ENCODE assay signal across 15 cellular contexts in the genomic region with DNA sequence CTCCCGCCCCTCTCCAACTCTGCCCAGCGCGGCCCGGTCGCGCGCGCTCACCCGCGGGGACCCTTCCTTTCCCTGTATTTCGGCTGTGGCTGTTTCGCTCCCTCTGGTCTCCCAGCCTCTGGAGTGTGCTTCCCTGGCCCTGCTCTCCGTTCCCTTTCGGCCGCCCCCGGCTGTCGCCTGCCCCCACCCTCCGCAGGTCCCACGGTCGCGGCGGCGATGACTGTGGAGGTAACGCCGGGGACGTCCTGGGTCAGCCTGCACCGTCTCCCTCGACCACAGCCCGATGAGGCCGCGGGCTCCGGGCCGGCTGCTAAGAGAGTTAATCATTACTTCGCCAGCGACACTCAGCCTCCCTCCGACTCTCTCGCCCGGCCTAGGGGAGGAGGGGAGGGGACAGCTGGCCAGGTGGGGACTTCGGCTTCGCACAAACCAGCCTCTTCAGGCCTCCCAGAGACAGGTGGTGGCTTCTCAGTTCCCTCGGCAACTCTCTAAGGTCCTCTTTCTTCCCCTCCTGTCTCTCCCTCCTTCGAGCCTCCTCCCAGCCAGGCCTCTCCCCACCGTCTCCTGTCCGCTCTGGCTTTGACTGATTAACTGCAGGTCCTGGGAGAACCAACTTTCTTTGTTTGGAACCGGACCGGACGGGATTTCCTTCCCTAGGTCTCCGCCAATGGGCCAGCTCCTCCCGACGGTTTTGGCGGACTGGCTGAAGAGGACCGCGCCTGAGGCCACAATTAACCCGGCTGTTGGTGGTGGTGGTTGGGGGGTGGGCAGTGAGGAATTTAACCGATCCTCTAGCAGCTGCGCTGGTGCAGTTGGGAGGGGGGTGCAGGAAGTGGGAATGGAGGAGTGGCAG. TPM values are rescaled to one million over a fixed set of nuclear protein-coding genes. Genes with fewer than 3 reads are reported as not detected.
DNase-seq lines count a peak whose midpoint lies in the region; ATAC-seq and TF ChIP-seq lines count a peak whose summit lies in the region.
"Had no signal": no experiment of that assay in that cellular context is flagged by ENCODE, and none has a peak within 500 bp of the region (broad histone marks: within the 10 kb centered on the region; RNA-seq: fewer than 3 reads in every experiment).

No MANE protein-coding gene starts in this region.

- H3K9ac ChIP-seq in iPS-15b (ENCODE audit: low read depth, low read length), result no peak overlapping the region

- ATAC-seq in GM19438 (IDR thresholded peaks at IDR 0.05; ENCODE audit: low read depth, unreplicated experiment), result peak; percentile 76
- ATAC-seq: Right ventricle myocardium inferior had no signal

- peak overlapping the region; percentile 43 for H3K4me3 ChIP-seq in iPS-15b (ENCODE audit: low read depth, low read length)
- H3K4me3 ChIP-seq: right atrium auricular region had no signal

- no peaks in the 10 kb centered on the region for H3K9me3 ChIP-seq in iPS-15b (ENCODE audit: control insufficient read depth, insufficient read depth, low read length)
- H3K9me3 ChIP-seq: right atrium auricular region had no signal

- DNase-seq in NCI-H69 (lab: John Stamatoyannopoulos, UW) (peak; percentile 27), renal cortical epithelial cell (ENCODE audit: low read depth) (peak; percentile 81), GM10248 (ENCODE audit: extremely low spot score) (no peak)
- DNase-seq in activated CD8-positive, alpha-beta memory T cell treated with anti-CD3 and anti-CD28 coated beads, Interleukin-2, amount 50 U/mL, for 48 hours, result no peak
- no peak for DNase-seq in stimulated activated CD4-positive, alpha-beta T cell treated with anti-CD3 and anti-CD28 coated beads, Interleukin-2, amount 100 ng/mL, for 24 hours
- DNase-seq: activated CD4-positive, CD25-positive, alpha-beta regulatory T cell; activated gamma-delta T cell; DND-41; Kasumi-1 had no signal

- TF ChIP-seq CTCF in GM10248 (IDR thresholded peaks at IDR 0.05; ENCODE audit: control extremely low read depth, extremely low read depth, low read depth, missing control alignments), result no peak

- H3K27me3 ChIP-seq in iPS-15b (ENCODE audit: control insufficient read depth, insufficient read depth, low read length), result peaks cover 98% of the 10 kb centered on the region

- CTCF ChIA-PET in GM10248 (lab: Yijun Ruan, JAX), result no interaction called here

- peaks cover 2% of the 10 kb centered on the region for H3K4me1 ChIP-seq in iPS-15b (ENCODE audit: control insufficient read depth, insufficient read depth, low read length)

- POLR2A ChIA-PET in GM10248 (lab: Yijun Ruan, JAX), result no interaction called here

- no peaks in the 10 kb centered on the region for H3K36me3 ChIP-seq in iPS-15b (ENCODE audit: control insufficient read depth, insufficient read depth, low read length)
- H3K36me3 ChIP-seq: right atrium auricular region had no signal

RNA-seq across cellular contexts. Expression of a gene that starts 5.6 kb away (rescaled TPM):
- total RNA-seq in renal cortical epithelial cell, result 2.1 and 71.3 TPM in 2 replicates
- total RNA-seq: lung microvascular endothelial cell, right atrium auricular region, Right ventricle myocardium inferior, urinary bladder had no signal

Comparison
In these comparisons a context has a peak if more than half of its experiments do, and no peak if none do; other contexts are left out.
1. DNase-seq: peak in NCI-H69 (single experiment) and renal cortical epithelial cell (single experiment); none in GM10248 (single experiment), activated CD8-positive, alpha-beta memory T cell treated with anti-CD3 and anti-CD28 coated beads, Interleukin-2, amount 50 U/mL, for 48 hours (single experiment) and stimulated activated CD4-positive, alpha-beta T cell treated with anti-CD3 and anti-CD28 coated beads, Interleukin-2, amount 100 ng/mL, for 24 hours (0 of 2).